In genomic region chr5:9339206-9339818, GRCh38 we compare ENCODE assay signal across 9 cellular contexts.
DNase-seq lines count a peak whose midpoint lies in the region; ATAC-seq, FAIRE-seq and TF ChIP-seq lines count a peak whose summit lies in the region.
"Had no signal": no experiment of that assay in that cellular context is flagged by ENCODE, and none has a peak within 500 bp of the region (broad histone marks: within the 10 kb centered on the region; RNA-seq: fewer than 3 reads in every experiment).

No MANE protein-coding gene starts in this region.

- H3K9me2 ChIP-seq in Karpas-422 (replicated peaks; ENCODE audit: insufficient read depth, low read length) = no peaks in the 10 kb centered on the region

- no peak overlapping the region for H4K8ac ChIP-seq in H1 (ENCODE audit: extremely low read depth, insufficient read depth, low read length)

- no peaks in the 10 kb centered on the region for H3K4me1 Mint-ChIP-seq in effector memory CD8-positive, alpha-beta T cell (ENCODE audit: low read depth in 2 of 2)
- H3K4me1 Mint-ChIP-seq: activated naive CD4-positive, alpha-beta T cell treated with anti-CD3 and anti-CD28 coated beads, Interleukin-2, amount 50 U/mL, for 24 hours had no signal

- no peak overlapping the region for H3K23ac ChIP-seq in H1 (ENCODE audit: insufficient read length)

- no peak overlapping the region for H3K4me3 ChIP-seq in GM12864 (ENCODE audit: low read depth, low read length)
- no peak overlapping the region for H3K4me3 ChIP-seq in Karpas-422 (ENCODE audit: low read length)
- H3K4me3 ChIP-seq in H1 (ENCODE audit: extremely low read depth in 1 of 4, insufficient read depth in 2 of 4, low read depth in 3 of 4, low read length in 4 of 4) = no peak overlapping the region

- ATAC-seq in GM19463 (IDR thresholded peaks at IDR 0.05; ENCODE audit: unreplicated experiment) (no peak), GM18502 (IDR thresholded peaks at IDR 0.05; ENCODE audit: poor library complexity, unreplicated experiment) (no peak)
- no peak for ATAC-seq in effector memory CD8-positive, alpha-beta T cell (replicated peaks)

- 83% methylated on average over 3 of the region's 3 CpGs; no CpG with 5 or more reads in 1 of the 2 experiments for WGBS in H1 (ENCODE audit: extremely low coverage in 1 of 2, insufficient coverage in 1 of 2, insufficient read length in 1 of 2, insufficient replicate concordance in 2 of 2, low coverage in 1 of 2, low lambda C conversion rate in 2 of 2, missing lambda C conversion rate in 1 of 2), 2 experiments

- H3K27me3 ChIP-seq in Karpas-422 (ENCODE audit: low read length) (no peaks in the 10 kb centered on the region), H1 (replicated peaks in 1 of 4; ENCODE audit: control insufficient read depth in 3 of 4, extremely low read depth in 1 of 4, insufficient read depth in 3 of 4, low read length in 3 of 4) (no peaks in the 10 kb centered on the region)

- H2BK20ac ChIP-seq in H1 (ENCODE audit: low read length) = no peak overlapping the region

- H3K23me2 ChIP-seq in H1 (ENCODE audit: low read depth, low read length) = no peaks in the 10 kb centered on the region

- no peak overlapping the region for H3K27ac Mint-ChIP-seq in effector memory CD8-positive, alpha-beta T cell
- H3K27ac Mint-ChIP-seq: activated naive CD4-positive, alpha-beta T cell treated with anti-CD3 and anti-CD28 coated beads, Interleukin-2, amount 50 U/mL, for 24 hours had no signal

- H3K4ac ChIP-seq in H1 (replicated peaks; ENCODE audit: insufficient read length, low read depth, low read length) = no peak overlapping the region

- no peak overlapping the region for H2AFZ ChIP-seq in Karpas-422 (ENCODE audit: low read length)
- no peak overlapping the region for H2AFZ ChIP-seq in H1 (ENCODE audit: low read length)

- H3K36me3 ChIP-seq in Karpas-422 (ENCODE audit: insufficient read depth, low read length) (no peaks in the 10 kb centered on the region), H1 (ENCODE audit: control insufficient read depth in 2 of 4, insufficient read depth in 4 of 4, low read length in 3 of 4) (no peaks in the 10 kb centered on the region)

- no peaks in the 10 kb centered on the region for H3K4me1 ChIP-seq in Karpas-422 (ENCODE audit: low read length)
- H3K4me1 ChIP-seq in H1 (replicated peaks in 1 of 4; ENCODE audit: control insufficient read depth in 3 of 4, insufficient read depth in 4 of 4, low read length in 3 of 4) = no peaks in the 10 kb centered on the region

- no peaks in the 10 kb centered on the region for H3K36me3 Mint-ChIP-seq in effector memory CD8-positive, alpha-beta T cell (ENCODE audit: insufficient read depth)
- H3K36me3 Mint-ChIP-seq: activated naive CD4-positive, alpha-beta T cell treated with anti-CD3 and anti-CD28 coated beads, Interleukin-2, amount 50 U/mL, for 24 hours had no signal

- no peak overlapping the region for H3K18ac ChIP-seq in H1 (ENCODE audit: extremely low read depth, low read length)

- H2BK120ac ChIP-seq in H1 (replicated peaks; ENCODE audit: low read depth, low read length) = no peak overlapping the region

- no peak for TF ChIP-seq EP300 in H1 (IDR thresholded peaks at IDR 0.05; ENCODE audit: borderline replicate concordance in 1 of 2, low read depth in 2 of 2, low read length in 2 of 2)

- H3K4me3 Mint-ChIP-seq in effector memory CD8-positive, alpha-beta T cell = no peak overlapping the region
- H3K4me3 Mint-ChIP-seq: activated naive CD4-positive, alpha-beta T cell treated with anti-CD3 and anti-CD28 coated beads, Interleukin-2, amount 50 U/mL, for 24 hours had no signal

- TF ChIP-seq POLR2A in H1 (IDR thresholded peaks at IDR 0.05; ENCODE audit: control extremely low read depth in 1 of 2, low read depth in 2 of 2, low read length in 2 of 2) = no peak

- H3K79me1 ChIP-seq in H1 (ENCODE audit: low read depth, low read length) = no peaks in the 10 kb centered on the region

- no peak overlapping the region for H2BK12ac ChIP-seq in H1 (ENCODE audit: low read depth, low read length)

- H4K20me1 ChIP-seq in Karpas-422 (ENCODE audit: insufficient read depth, low read depth, low read length) (no peaks in the 10 kb centered on the region), H1 (replicated peaks in 1 of 2; ENCODE audit: control insufficient read depth in 1 of 2, insufficient read depth in 2 of 2, low read length in 2 of 2) (no peaks in the 10 kb centered on the region)

- no peaks in the 10 kb centered on the region for H3K27me3 Mint-ChIP-seq in effector memory CD8-positive, alpha-beta T cell
- H3K27me3 Mint-ChIP-seq: activated naive CD4-positive, alpha-beta T cell treated with anti-CD3 and anti-CD28 coated beads, Interleukin-2, amount 50 U/mL, for 24 hours had no signal

- no peaks in the 10 kb centered on the region for H3K79me2 ChIP-seq in Karpas-422 (ENCODE audit: low read length)
- no peaks in the 10 kb centered on the region for H3K79me2 ChIP-seq in H1 (ENCODE audit: control insufficient read depth in 1 of 2, insufficient read depth in 2 of 2, low read length in 2 of 2)

- H4K91ac ChIP-seq in H1 (replicated peaks; ENCODE audit: insufficient read length, low read length) = no peak overlapping the region

- H3K14ac ChIP-seq in H1 (ENCODE audit: insufficient read length) = no peak overlapping the region

- DNase-seq in ACHN (peak; percentile 30), GM12864 (ENCODE audit: low read depth) (no peak), Karpas-422 (peak; percentile 64), H1 (ENCODE audit: low read depth in 1 of 2, low spot score in 2 of 2) (peak in 1 of 2 experiments; percentile 55), cerebellar nuclear complex (lab: John Stamatoyannopoulos, UW) (no peak)
- DNase-seq in effector memory CD8-positive, alpha-beta T cell = no peak

- CTCF ChIA-PET in H1 (lab: Charles Lee; ENCODE audit: partially characterized antibody) = interaction anchor here (1.0 to 1.4 kb wide), 2 partner anchors 86 to 488 kb away, joined by 3 read pairs; no protein-coding TSS in a partner anchor

- in situ Hi-C loops in ACHN (cut with HindIII; ENCODE audit: low pct_ligation_motif_present, low pct_unique_long_range_greater_than_20kb, low sequenced_read_pairs) = no loop called here

- no peak overlapping the region for H3K9ac ChIP-seq in Karpas-422 (ENCODE audit: low read length)
- no peak overlapping the region for H3K9ac ChIP-seq in H1 (replicated peaks in 1 of 4; ENCODE audit: extremely low read depth in 1 of 4, low read depth in 3 of 4, low read length in 3 of 4)

- TF ChIP-seq CTCF in GM12864 (IDR thresholded peaks at IDR 0.05; ENCODE audit: low read depth, low read length, missing control alignments) = peak; percentile 62
- peak; percentile 50 to 74 (median 65); a peak in 3 of 4 replicates for TF ChIP-seq CTCF in H1 (IDR thresholded peaks at IDR 0.05; ENCODE audit: control extremely low read depth in 1 of 3, insufficient read depth in 1 of 3, low read depth in 1 of 3, low read length in 3 of 3)

- no peak overlapping the region for H2AK5ac ChIP-seq in H1 (ENCODE audit: low read depth, low read length)

- H2BK5ac ChIP-seq in H1 (ENCODE audit: low read depth, low read length) = no peak overlapping the region

- H4K5ac ChIP-seq in H1 (ENCODE audit: insufficient read length, low read depth, low read length) = no peak overlapping the region

- no peak for FAIRE-seq in H1 (lab: Jason Lieb, UNC)

- H3K9me3 ChIP-seq in Karpas-422 (ENCODE audit: low read length) (no peaks in the 10 kb centered on the region; the same call in 1 of the 2 replicates), H1 (ENCODE audit: insufficient read depth in 2 of 2, low read depth in 1 of 2, low read length in 1 of 2) (no peaks in the 10 kb centered on the region)

- H3K56ac ChIP-seq in H1 (replicated peaks; ENCODE audit: insufficient read length, low read depth, low read length) = no peak overlapping the region

- peaks cover 5 to 7% of the 10 kb centered on the region in 2 donors for H3K9me3 Mint-ChIP-seq in effector memory CD8-positive, alpha-beta T cell

- H3K27ac ChIP-seq in Karpas-422 (ENCODE audit: low read length) = no peak overlapping the region
- no peak overlapping the region for H3K27ac ChIP-seq in H1 (ENCODE audit: low read depth, low read length)

- H2BK15ac ChIP-seq in H1 (ENCODE audit: low read length) = no peak overlapping the region

- peak; percentile 28 to 32; a peak in 3 of 4 replicates for TF ChIP-seq RAD21 in H1 (IDR thresholded peaks at IDR 0.05 in 1 of 2, conservative IDR thresholded peaks at IDR 0.05 in 1 of 2; ENCODE audit: low read depth in 2 of 2, low read length in 2 of 2)

- POLR2A ChIA-PET in H1 (lab: Charles Lee; ENCODE audit: partially characterized antibody) = no interaction called here

- no peak overlapping the region for H3K4me2 ChIP-seq in Karpas-422 (ENCODE audit: low read depth, low read length, poor library complexity, severe bottlenecking)
- no peak overlapping the region for H3K4me2 ChIP-seq in H1 (ENCODE audit: insufficient read depth in 1 of 2, low read depth in 2 of 2, low read length in 2 of 2)

TF ChIP-seq in H1, 55 proteins besides CTCF, POLR2A, EP300 and RAD21:
- TF ChIP-seq EZH2 (IDR thresholded peaks at IDR 0.05; ENCODE audit: low read depth, low read length, severe bottlenecking) (no peak), SP2 (IDR thresholded peaks at IDR 0.05; ENCODE audit: low read length) (peak; percentile 64), YY1 (IDR thresholded peaks at IDR 0.05; ENCODE audit: low read depth, low read length) (peak; percentile 73)
TF ChIP-seq in H1: peak in this region for 2.

Comparison
In these comparisons a context has a peak if more than half of its experiments do, and no peak if none do; other contexts are left out.
1. DNase-seq: peak in ACHN (single experiment) and Karpas-422 (single experiment); none in GM12864 (single experiment), cerebellar nuclear complex (0 of 2) and effector memory CD8-positive, alpha-beta T cell (0 of 3).